Comparison of ENCODE assay signal across 20 cellular contexts in the genomic region with DNA sequence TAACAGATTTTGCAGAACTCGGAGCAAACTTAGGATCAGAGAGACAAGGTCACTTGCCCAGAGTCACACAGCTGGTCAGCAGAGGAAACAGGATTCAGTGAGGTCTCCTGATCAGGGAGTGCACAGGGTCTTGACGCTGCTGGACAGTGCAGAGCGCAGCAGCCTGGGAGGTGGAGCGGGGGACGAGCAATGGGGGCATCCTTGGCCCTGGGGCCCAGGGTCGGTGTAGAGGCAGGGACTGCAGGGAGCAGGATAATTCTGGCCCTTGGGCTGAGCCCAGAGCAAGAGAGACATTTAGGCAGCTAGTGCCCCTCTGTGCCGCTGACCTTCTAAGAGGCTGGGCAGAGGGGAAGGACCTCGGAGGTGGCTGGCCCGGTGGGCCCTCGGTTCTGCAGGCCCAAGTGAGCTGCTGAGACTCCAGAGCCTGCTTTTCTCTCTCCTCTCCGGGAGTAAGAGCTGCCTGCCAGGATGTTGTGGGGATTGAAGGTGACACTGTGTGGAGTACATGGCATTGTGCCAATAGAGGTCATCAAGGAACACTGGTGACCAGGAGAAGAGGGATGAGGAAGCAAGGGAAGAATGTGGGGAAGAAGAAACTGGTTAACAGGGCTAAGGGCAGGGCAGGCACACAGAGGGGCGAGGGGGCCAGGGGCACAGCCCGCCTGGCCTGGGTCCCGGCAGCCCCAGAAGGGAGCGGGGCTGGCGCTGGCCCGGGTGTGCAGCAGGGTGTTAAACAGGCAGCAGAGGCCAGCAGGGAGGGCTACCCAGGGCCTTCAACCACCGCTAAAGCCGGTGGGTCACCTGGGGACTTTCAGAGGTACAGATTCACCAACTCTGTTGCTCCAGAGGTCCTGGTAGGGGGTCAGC.
DNase-seq lines count a peak whose midpoint lies in the region; ATAC-seq and TF ChIP-seq lines count a peak whose summit lies in the region.
"Had no signal": no experiment of that assay in that cellular context is flagged by ENCODE, and none has a peak within 500 bp of the region (broad histone marks: within the 10 kb centered on the region; RNA-seq: fewer than 3 reads in every experiment).

No MANE protein-coding gene starts in this region.

- peaks cover 0 to 3% (median 0%) of the 10 kb centered on the region in 12 donors for H3K9me3 ChIP-seq in heart left ventricle
- H3K9me3 ChIP-seq: MG63, uterus had no signal

- H3K27ac ChIP-seq in heart left ventricle: no peak overlapping the region
- H3K27ac ChIP-seq: uterus had no signal

- peaks cover 0 to 20% (median 4%) of the 10 kb centered on the region in 9 donors for H3K36me3 ChIP-seq in heart left ventricle
- H3K36me3 ChIP-seq: MG63, uterus had no signal

- CTCF ChIA-PET in activated CD4-positive, alpha-beta T cell treated with anti-CD3 and anti-CD28 coated beads, Interleukin-2, amount 10 ng/mL, durations not matched to agents 7 days and 5 days (lab: Charles Lee): interaction anchor here (0.8 kb wide), 1 partner anchor 10 kb away, joined by 3 read pairs; no protein-coding TSS in a partner anchor

- H3K4me3 Mint-ChIP-seq in activated CD4-positive, alpha-beta T cell treated with anti-CD3 and anti-CD28 coated beads, Interleukin-2, amount 10 ng/mL, durations not matched to agents 7 days and 5 days: no peak overlapping the region
- H3K4me3 Mint-ChIP-seq: activated CD4-positive, alpha-beta T cell treated with anti-CD3 and anti-CD28 coated beads, Interleukin-2, amount 10 ng/mL, durations not matched to agents 24 days and 14 days; brain; GM23338 had no signal

- no peaks in the 10 kb centered on the region for H3K4me1 Mint-ChIP-seq in activated CD4-positive, alpha-beta T cell treated with anti-CD3 and anti-CD28 coated beads, Interleukin-2, amount 10 ng/mL, durations not matched to agents 7 days and 5 days
- H3K4me1 Mint-ChIP-seq: activated CD4-positive, alpha-beta T cell treated with anti-CD3 and anti-CD28 coated beads, Interleukin-2, amount 10 ng/mL, durations not matched to agents 24 days and 14 days; brain; GM23338 had no signal

- H3K4me3 ChIP-seq in heart left ventricle: no peak overlapping the region
- H3K4me3 ChIP-seq: GM23338, MG63, uterus had no signal

- H3K27me3 ChIP-seq in heart left ventricle: no peaks in the 10 kb centered on the region
- H3K27me3 ChIP-seq: MG63, uterus had no signal

- TF ChIP-seq POLR2A in heart left ventricle (IDR thresholded peaks at IDR 0.05): no peak

- H3K4me1 ChIP-seq in heart left ventricle: peaks cover 0 to 3% (median 0%) of the 10 kb centered on the region in 12 donors
- H3K4me1 ChIP-seq: uterus had no signal

- POLR2A ChIA-PET in activated CD4-positive, alpha-beta T cell treated with anti-CD3 and anti-CD28 coated beads, Interleukin-2, amount 10 ng/mL, durations not matched to agents 7 days and 5 days (lab: Charles Lee): no interaction called here

- no peaks in the 10 kb centered on the region for H3K27me3 Mint-ChIP-seq in activated CD4-positive, alpha-beta T cell treated with anti-CD3 and anti-CD28 coated beads, Interleukin-2, amount 10 ng/mL, durations not matched to agents 7 days and 5 days
- H3K27me3 Mint-ChIP-seq: activated CD4-positive, alpha-beta T cell treated with anti-CD3 and anti-CD28 coated beads, Interleukin-2, amount 10 ng/mL, durations not matched to agents 24 days and 14 days; brain; naive thymus-derived CD8-positive, alpha-beta T cell had no signal

- TF ChIP-seq CTCF in heart left ventricle (IDR thresholded peaks at IDR 0.05): no peak

- H3K27ac Mint-ChIP-seq in activated CD4-positive, alpha-beta T cell treated with anti-CD3 and anti-CD28 coated beads, Interleukin-2, amount 10 ng/mL, durations not matched to agents 7 days and 5 days: peak overlapping the region; percentile 58
- H3K27ac Mint-ChIP-seq: activated CD4-positive, alpha-beta T cell treated with anti-CD3 and anti-CD28 coated beads, Interleukin-2, amount 10 ng/mL, durations not matched to agents 24 days and 14 days; brain; GM23338 had no signal

- H3K9me3 Mint-ChIP-seq in activated CD4-positive, alpha-beta T cell treated with anti-CD3 and anti-CD28 coated beads, Interleukin-2, amount 10 ng/mL, durations not matched to agents 7 days and 5 days: no peaks in the 10 kb centered on the region

- H3K36me3 Mint-ChIP-seq in activated CD4-positive, alpha-beta T cell treated with anti-CD3 and anti-CD28 coated beads, Interleukin-2, amount 10 ng/mL, durations not matched to agents 7 days and 5 days (ENCODE audit: low read depth): no peaks in the 10 kb centered on the region

- ATAC-seq in heart left ventricle: peak; percentile 27 to 70 (median 54)
- no peak for ATAC-seq in sciatic nerve
- ATAC-seq in HG03280 (IDR thresholded peaks at IDR 0.05; ENCODE audit: unreplicated experiment): no peak
- ATAC-seq: naive thymus-derived CD8-positive, alpha-beta T cell had no signal

- intact Hi-C loops in heart left ventricle (cut with DNase I) (loop anchor here in 9 of 10 donors (2.0 to 10.0 kb wide), 4 partner anchors 213 to 225 kb away; no protein-coding TSS in a partner anchor), sciatic nerve (cut with DNase I) (no loop called here)

- 85 to 88% (median 86%) methylated on average over 18 to 19 of the region's 19 CpGs for WGBS in heart left ventricle, 4 donors

- DNase-seq in activated CD4-positive, alpha-beta T cell treated with anti-CD3 and anti-CD28 coated beads, Interleukin-2, amount 10 ng/mL, durations not matched to agents 7 days and 5 days: no peak
- no peak for DNase-seq in activated CD4-positive, alpha-beta T cell treated with anti-CD3 and anti-CD28 coated beads for 48 hours
- DNase-seq in NCI-H2029 (lab: John Stamatoyannopoulos, UW): peak; percentile 69
- no peak for DNase-seq in heart left ventricle
- DNase-seq in sciatic nerve (ENCODE audit: low spot score): peak; percentile 34
- no peak for DNase-seq in NAMALWA (ENCODE audit: low spot score)
- no peak for DNase-seq in NK-92 treated with Interleukin-12 subunit alpha and Interleukin-12 subunit beta, amount 100 ng/mL, for 24 hours (lab: John Stamatoyannopoulos, UW)
- DNase-seq: ACHN; activated effector memory CD4-positive, alpha-beta T cell treated with Interleukin-2 at 50 U/mL for 16 hours; MG63; naive thymus-derived CD8-positive, alpha-beta T cell; NCI-H1436 treated with DMSO at 0.1 percent for 48 hours; NCI-H2227 treated with DMSO at 0.1 percent for 48 hours; PC-3; SIG-M5; uterus had no signal

Comparison
In these comparisons a context has a peak if more than half of its experiments do, and no peak if none do; other contexts are left out.
1. DNase-seq: peak in NCI-H2029 (single experiment) and sciatic nerve (single experiment); none in activated CD4-positive, alpha-beta T cell treated with anti-CD3 and anti-CD28 coated beads, Interleukin-2, amount 10 ng/mL, durations not matched to agents 7 days and 5 days (single experiment), activated CD4-positive, alpha-beta T cell treated with anti-CD3 and anti-CD28 coated beads for 48 hours (single experiment), heart left ventricle (0 of 5), NAMALWA (single experiment) and NK-92 treated with Interleukin-12 subunit alpha and Interleukin-12 subunit beta, amount 100 ng/mL, for 24 hours (single experiment).
2. ATAC-seq: peak in heart left ventricle (4 of 4); none in sciatic nerve (single experiment) and HG03280 (single experiment).